In genomic region chr2:116491292-116491691, GRCh38 we compare ENCODE assay signal across 25 cellular contexts.
DNase-seq lines count a peak whose midpoint lies in the region; ATAC-seq, FAIRE-seq and TF ChIP-seq lines count a peak whose summit lies in the region.
"Had no signal": no experiment of that assay in that cellular context is flagged by ENCODE, and none has a peak within 500 bp of the region (broad histone marks: within the 10 kb centered on the region; RNA-seq: fewer than 3 reads in every experiment).

No MANE protein-coding gene starts in this region.

- no peak overlapping the region for H3K4me3 ChIP-seq in HepG2 (replicated peaks in 1 of 3; ENCODE audit: insufficient read depth in 1 of 3, low read depth in 2 of 3, low read length in 3 of 3)
- no peak overlapping the region for H3K4me3 ChIP-seq in right lobe of liver
- no peak overlapping the region for H3K4me3 ChIP-seq in K562
- H3K4me3 ChIP-seq: SJCRH30 had no signal

- no peak for FAIRE-seq in HepG2 (lab: Jason Lieb, UNC)
- FAIRE-seq in K562 (lab: Jason Lieb, UNC): no peak

- TF ChIP-seq POLR2A in HepG2 (IDR thresholded peaks at IDR 0.05; ENCODE audit: insufficient read depth in 1 of 2, low read depth in 2 of 2, low read length in 2 of 2): no peak
- no peak for TF ChIP-seq POLR2A in right lobe of liver (IDR thresholded peaks at IDR 0.05)
- TF ChIP-seq POLR2A in K562 (conservative IDR thresholded peaks at IDR 0.05): no peak

- CTCF ChIA-PET in HepG2 (lab: Yijun Ruan, JAX; ENCODE audit: low intra/inter-chr PET ratio, low total read pairs): no interaction called here
- CTCF ChIA-PET in K562 (lab: Yijun Ruan, JAX; ENCODE audit: low intra/inter-chr PET ratio): no interaction called here
- CTCF ChIA-PET in activated CD8-positive, alpha-beta memory T cell treated with anti-CD3 and anti-CD28 coated beads, Interleukin-2, amount 10 ng/mL, durations not matched to agents 7 days and 5 days (lab: Charles Lee): no interaction called here

- no peaks in the 10 kb centered on the region for H3K4me1 ChIP-seq in HepG2 (ENCODE audit: insufficient read depth, low read length)
- H3K4me1 ChIP-seq in right lobe of liver: peaks cover 0 to 1% (median 0%) of the 10 kb centered on the region in 4 donors
- H3K4me1 ChIP-seq in K562 (replicated peaks in 1 of 2; ENCODE audit: control insufficient read depth in 2 of 2, insufficient read depth in 2 of 2, low read length in 2 of 2): no peaks in the 10 kb centered on the region
- H3K4me1 ChIP-seq: SJCRH30 had no signal

- no peak overlapping the region for H3K4me2 ChIP-seq in HepG2 (ENCODE audit: low read depth, low read length)
- no peak overlapping the region for H3K4me2 ChIP-seq in K562 (ENCODE audit: insufficient read depth, low read length)

- intact Hi-C loops in HepG2 (cut with micrococcal nuclease; ENCODE audit: unreplicated experiment) (no loop called here), right lobe of liver (cut with DNase I) (no loop called here), K562 (cut with micrococcal nuclease) (no loop called here)

- H4K20me1 ChIP-seq in HepG2 (ENCODE audit: insufficient read depth, low read length): no peaks in the 10 kb centered on the region
- no peaks in the 10 kb centered on the region for H4K20me1 ChIP-seq in K562 (replicated peaks; ENCODE audit: control insufficient read depth, insufficient read depth, low read length)

- H3K9me3 Mint-ChIP-seq in activated CD8-positive, alpha-beta memory T cell treated with anti-CD3 and anti-CD28 coated beads, Interleukin-2, amount 10 ng/mL, durations not matched to agents 7 days and 5 days (ENCODE audit: low read depth): peaks cover 12% of the 10 kb centered on the region

- ATAC-seq in HepG2: no peak
- no peak for ATAC-seq in right lobe of liver
- ATAC-seq in K562: no peak
- ATAC-seq in GM18870 (IDR thresholded peaks at IDR 0.05; ENCODE audit: unreplicated experiment): no peak
- ATAC-seq in activated CD8-positive, alpha-beta memory T cell treated with anti-CD3 and anti-CD28 coated beads, Interleukin-2, amount 10 ng/mL, durations not matched to agents 7 days and 5 days: no peak
- ATAC-seq: PC-3, Right ventricle myocardium inferior, SK-N-SH treated with all-trans-retinoic acid at 6 μM for 48 hours had no signal

- H2AFZ ChIP-seq in HepG2 (ENCODE audit: low read length) (no peak overlapping the region), K562 (ENCODE audit: low read depth, low read length) (no peak overlapping the region)

- WGBS in HepG2 (ENCODE audit: low lambda C conversion rate): 20% methylated on average over 11 of the region's 11 CpGs
- WGBS in right lobe of liver (ENCODE audit: insufficient coverage, low coverage, low lambda C conversion rate, missing lambda C conversion rate): 77% methylated on average over 11 of the region's 11 CpGs
- WGBS in K562 (ENCODE audit: insufficient coverage, low coverage, missing lambda C conversion rate): 0% methylated on average over 10 of the region's 11 CpGs

- POLR2A ChIA-PET in HepG2 (lab: Yijun Ruan, JAX) (no interaction called here), K562 (lab: Yijun Ruan, JAX) (no interaction called here)

- no peaks in the 10 kb centered on the region for H3K79me2 ChIP-seq in HepG2 (ENCODE audit: insufficient read depth, low read length)
- H3K79me2 ChIP-seq in K562 (ENCODE audit: control insufficient read depth, insufficient read depth, low read length): no peaks in the 10 kb centered on the region

- TF ChIP-seq CTCF in HepG2 (CRISPR knock-in tag; IDR thresholded peaks at IDR 0.05) (no peak), right lobe of liver (IDR thresholded peaks at IDR 0.05) (no peak), K562 (IDR thresholded peaks at IDR 0.05 in 2 of 3, conservative IDR thresholded peaks at IDR 0.05 in 1 of 3; ENCODE audit: insufficient read depth in 2 of 3, low read depth in 1 of 3, low read length in 3 of 3) (no peak)

- H3K27me3 ChIP-seq in HepG2 (ENCODE audit: control insufficient read depth in 1 of 2, insufficient read depth in 2 of 2, low read length in 2 of 2) (no peaks in the 10 kb centered on the region), right lobe of liver (no peaks in the 10 kb centered on the region), K562 (ENCODE audit: control insufficient read depth in 2 of 2, insufficient read depth in 2 of 2, low read length in 2 of 2) (no peaks in the 10 kb centered on the region)
- H3K27me3 ChIP-seq: SJCRH30 had no signal

- no peaks in the 10 kb centered on the region for H3K9me1 ChIP-seq in K562 (ENCODE audit: control insufficient read depth, insufficient read depth, low read length)

- H3K4me1 Mint-ChIP-seq in activated CD8-positive, alpha-beta memory T cell treated with anti-CD3 and anti-CD28 coated beads, Interleukin-2, amount 10 ng/mL, durations not matched to agents 7 days and 5 days: no peaks in the 10 kb centered on the region
- H3K4me1 Mint-ChIP-seq: H9, IgD-negative memory B cell had no signal

- no peak overlapping the region for H3K9ac ChIP-seq in HepG2 (ENCODE audit: insufficient read depth, low read depth, low read length)
- H3K9ac ChIP-seq in K562 (ENCODE audit: insufficient read depth in 1 of 2, low read depth in 2 of 2, low read length in 2 of 2): no peak overlapping the region

- in situ Hi-C loops in HepG2 (cut with HindIII; ENCODE audit: extremely low pct_ligation_motif_present, low pct_unique_long_range_greater_than_20kb) (no loop called here), K562 (cut with MboI) (no loop called here)

- H3K27ac Mint-ChIP-seq in activated CD8-positive, alpha-beta memory T cell treated with anti-CD3 and anti-CD28 coated beads, Interleukin-2, amount 10 ng/mL, durations not matched to agents 7 days and 5 days: no peak overlapping the region
- H3K27ac Mint-ChIP-seq: H9, IgD-negative memory B cell had no signal

- peaks cover 88% of the 10 kb centered on the region for H3K9me3 ChIP-seq in HepG2 (ENCODE audit: low read length)
- no peaks in the 10 kb centered on the region for H3K9me3 ChIP-seq in right lobe of liver
- 0 out of 2 replicates have a peak, but pooled peaks cover 1% of the 10 kb centered on the region for H3K9me3 ChIP-seq in K562 (replicated peaks; ENCODE audit: control insufficient read depth, insufficient read depth, low read depth, low read length)
- H3K9me3 ChIP-seq: SJCRH30 had no signal

- H3K36me3 ChIP-seq in HepG2 (replicated peaks in 1 of 2; ENCODE audit: control insufficient read depth in 1 of 2, insufficient read depth in 2 of 2, low read length in 2 of 2) (no peaks in the 10 kb centered on the region), right lobe of liver (no peaks in the 10 kb centered on the region), K562 (ENCODE audit: control insufficient read depth, insufficient read depth, low read length) (no peaks in the 10 kb centered on the region)
- H3K36me3 ChIP-seq: SJCRH30 had no signal

- H3K27ac ChIP-seq in HepG2 (ENCODE audit: extremely low read length, insufficient read depth, low read length) (no peak overlapping the region), right lobe of liver (no peak overlapping the region), K562 (ENCODE audit: extremely low read depth, low read depth, low read length) (no peak overlapping the region)
- H3K27ac ChIP-seq: SJCRH30 had no signal

- DNase-seq in HepG2 (ENCODE audit: low spot score) (no peak), right lobe of liver (no peak), K562 (ENCODE audit: extremely low read depth in 1 of 4, low spot score in 3 of 4) (no peak), islet precursor cell (peak; percentile 67), NCI-H2029 (lab: John Stamatoyannopoulos, UW) (no peak), activated T-cell treated with anti-CD3 and anti-CD28 coated beads for 4 hours (no peak)
- DNase-seq in activated CD8-positive, alpha-beta memory T cell treated with anti-CD3 and anti-CD28 coated beads, Interleukin-2, amount 10 ng/mL, durations not matched to agents 7 days and 5 days: no peak
- DNase-seq: 8988T; DMS153; DND-41; H9; Karpas-422; NCI-H1092 treated with DMSO at 0.1 percent for 48 hours; NCI-H1436; NCI-H1930; NCI-H446 treated with DMSO at 0.1 percent for 48 hours; NCI-H526; NCI-H82; NK-92 treated with Interleukin-12 subunit alpha and Interleukin-12 subunit beta, amount 100 ng/mL, for 24 hours; SJCRH30 had no signal

- no peaks in the 10 kb centered on the region for H3K36me3 Mint-ChIP-seq in activated CD8-positive, alpha-beta memory T cell treated with anti-CD3 and anti-CD28 coated beads, Interleukin-2, amount 10 ng/mL, durations not matched to agents 7 days and 5 days
- H3K36me3 Mint-ChIP-seq: IgD-negative memory B cell had no signal

- no peaks in the 10 kb centered on the region for H3K27me3 Mint-ChIP-seq in activated CD8-positive, alpha-beta memory T cell treated with anti-CD3 and anti-CD28 coated beads, Interleukin-2, amount 10 ng/mL, durations not matched to agents 7 days and 5 days
- H3K27me3 Mint-ChIP-seq: IgD-negative memory B cell had no signal

- no TSS peak for BruUV-seq in HepG2 (replicated peaks; lab: Mats Ljungman, UMichigan)
- BruUV-seq in K562 (replicated peaks; lab: Mats Ljungman, UMichigan): no TSS peak

- TF ChIP-seq EP300 in HepG2 (IDR thresholded peaks at IDR 0.05; ENCODE audit: low read depth in 2 of 2, low read length in 2 of 2) (no peak), HepG2 (CRISPR knock-in tag; IDR thresholded peaks at IDR 0.05; ENCODE audit: borderline replicate concordance) (no peak), K562 (IDR thresholded peaks at IDR 0.05; ENCODE audit: low read length) (no peak)

- TF ChIP-seq RAD21 in HepG2 (CRISPR knock-in tag; IDR thresholded peaks at IDR 0.05) (no peak), K562 (CRISPR knock-in tag; conservative IDR thresholded peaks at IDR 0.05 in 1 of 2, IDR thresholded peaks at IDR 0.05 in 1 of 2) (no peak)

- H3K4me3 Mint-ChIP-seq in activated CD8-positive, alpha-beta memory T cell treated with anti-CD3 and anti-CD28 coated beads, Interleukin-2, amount 10 ng/mL, durations not matched to agents 7 days and 5 days: no peak overlapping the region
- H3K4me3 Mint-ChIP-seq: H9, IgD-negative memory B cell had no signal

TF ChIP-seq in HepG2, 621 proteins besides CTCF, POLR2A, EP300 and RAD21 (continues in another document):
- TF ChIP-seq MAFF (IDR thresholded peaks at IDR 0.05; ENCODE audit: low read depth, low read length) (peak; percentile 99), MAFK (conservative IDR thresholded peaks at IDR 0.05 in 1 of 2, IDR thresholded peaks at IDR 0.05 in 1 of 2; ENCODE audit: low read length in 2 of 2) (peak; percentile 99), MAFG (CRISPR knock-in tag; IDR thresholded peaks at IDR 0.05) (peak; percentile 75), ZNF136 (CRISPR knock-in tag; IDR thresholded peaks at IDR 0.05; ENCODE audit: low read depth) (no peak), MED1 (CRISPR knock-in tag; IDR thresholded peaks at IDR 0.05) (no peak)

TF ChIP-seq in K562, 482 proteins besides CTCF, POLR2A, EP300 and RAD21 (continues in another document):
- TF ChIP-seq CBFA2T3 (IDR thresholded peaks at IDR 0.05) (no peak), POLR3A (IDR thresholded peaks at IDR 0.05; ENCODE audit: borderline replicate concordance, extremely low read depth, insufficient read depth, insufficient read length) (no peak), FOXA1 (IDR thresholded peaks at IDR 0.05; ENCODE audit: borderline replicate concordance) (no peak), RBFOX2 (IDR thresholded peaks at IDR 0.05; ENCODE audit: low read depth, low read length) (no peak), LARP7 (IDR thresholded peaks at IDR 0.05) (no peak)

Comparison
In these comparisons a context has a peak if more than half of its experiments do, and no peak if none do; other contexts are left out.
1. Of the 241 proteins assayed by ChIP-seq in both HepG2 and K562: peak only in HepG2: none; only in K562: none; in both: MAFF, MAFG and MAFK; in neither: 238.